ENCODE assay signal across 29 cellular contexts in the genomic region with DNA sequence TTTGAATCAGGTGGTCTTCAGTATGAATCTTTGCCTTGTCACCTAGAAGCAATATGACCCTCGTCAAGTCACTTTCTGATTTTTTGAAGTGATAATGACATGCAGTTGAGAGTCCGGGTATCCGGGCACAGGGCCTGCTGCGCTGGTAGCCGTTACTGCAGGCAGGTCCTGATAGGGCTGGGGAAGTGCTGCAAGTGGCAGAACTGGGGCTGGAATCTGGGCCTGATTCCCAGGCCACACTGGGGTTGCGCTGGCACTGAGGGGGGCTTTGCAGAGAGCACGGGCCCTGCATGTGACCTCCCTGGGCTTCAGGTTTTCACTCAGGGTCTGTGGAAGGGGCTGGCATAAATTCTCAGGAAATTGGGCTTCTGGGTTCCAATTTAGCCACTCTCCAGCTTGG. TPM values are rescaled to one million over a fixed set of nuclear protein-coding genes. Genes with fewer than 3 reads are reported as not detected.
DNase-seq lines count a peak whose midpoint lies in the region; ATAC-seq and TF ChIP-seq lines count a peak whose summit lies in the region.
"Had no signal": no experiment of that assay in that cellular context is flagged by ENCODE, and none has a peak within 500 bp of the region (broad histone marks: within the 10 kb centered on the region; RNA-seq: fewer than 3 reads in every experiment).

No MANE protein-coding gene starts in this region.

- no peak for ATAC-seq in activated naive CD8-positive, alpha-beta T cell treated with anti-CD3 and anti-CD28 coated beads, Interleukin-2, amount 50 U/mL, for 24 hours
- ATAC-seq: activated CD8-positive, alpha-beta memory T cell treated with anti-CD3 and anti-CD28 coated beads, Interleukin-2, amount 10 ng/mL, durations not matched to agents 7 days and 5 days; activated T-cell treated with anti-CD3 and anti-CD28 coated beads, Interleukin-2, amount 50 U/mL, for 72 hours; T-helper 17 cell had no signal

- intact Hi-C loops in CD14-positive monocyte (cut with micrococcal nuclease): no loop called here
- intact Hi-C loops in activated naive CD4-positive, alpha-beta T cell treated with anti-CD3 and anti-CD28 coated beads for 36 hours (cut with micrococcal nuclease): no loop called here

- no peak for DNase-seq in CD14-positive monocyte (ENCODE audit: low spot score)
- no peak for DNase-seq in activated naive CD8-positive, alpha-beta T cell treated with anti-CD3 and anti-CD28 coated beads, Interleukin-2, amount 50 U/mL, for 24 hours
- DNase-seq in neural crest cell (ENCODE audit: low read depth, low spot score): no peak
- DNase-seq in activated naive CD4-positive, alpha-beta T cell treated with anti-CD3 and anti-CD28 coated beads for 36 hours: no peak
- DNase-seq in activated effector memory CD4-positive, alpha-beta T cell treated with anti-CD3 and anti-CD28 coated beads, Interleukin-2, amount 50 U/mL, for 16 hours: no peak
- no peak for DNase-seq in coronary artery (ENCODE audit: low spot score)
- DNase-seq: ACHN; activated CD8-positive, alpha-beta memory T cell treated with anti-CD3 and anti-CD28 coated beads, Interleukin-2, amount 10 ng/mL, durations not matched to agents 7 days and 5 days; activated naive CD4-positive, alpha-beta T cell; activated T-cell treated with anti-CD3 and anti-CD28 coated beads, Interleukin-2, amount 50 U/mL, for 72 hours; amniotic stem cell; BE2C; Caco-2; DMS53; H9; heart right ventricle; NCI-H1417 treated with DMSO at 0.1 percent for 48 hours; NCI-H2081 treated with DMSO at 0.1 percent for 48 hours; NCI-H226; NCI-H526 treated with DMSO at 0.1 percent for 48 hours; Right ventricle myocardium superior; sigmoid colon; stimulated activated CD4-positive, alpha-beta T cell treated with anti-CD3 and anti-CD28 coated beads, Interleukin-4, amount 100 ng/mL, for 1 hour; T-helper 17 cell had no signal

- peaks cover 61 to 68% of the 10 kb centered on the region in 2 donors for H3K36me3 Mint-ChIP-seq in CD14-positive monocyte
- peaks cover 51% of the 10 kb centered on the region for H3K36me3 Mint-ChIP-seq in activated naive CD8-positive, alpha-beta T cell treated with anti-CD3 and anti-CD28 coated beads, Interleukin-2, amount 50 U/mL, for 24 hours (ENCODE audit: low read depth)
- H3K36me3 Mint-ChIP-seq in neural crest cell (ENCODE audit: low read depth): peaks cover 11% of the 10 kb centered on the region
- H3K36me3 Mint-ChIP-seq in activated naive CD4-positive, alpha-beta T cell treated with anti-CD3 and anti-CD28 coated beads for 36 hours (ENCODE audit: low read depth): peaks cover 26% of the 10 kb centered on the region

- no peak overlapping the region for H3K4me3 ChIP-seq in coronary artery
- H3K4me3 ChIP-seq: dorsolateral prefrontal cortex, heart right ventricle, sigmoid colon, tibial nerve had no signal

- peaks cover 0 to 2% (median 0%) of the 10 kb centered on the region in 7 donors for H3K9me3 Mint-ChIP-seq in CD14-positive monocyte
- H3K9me3 Mint-ChIP-seq in activated naive CD8-positive, alpha-beta T cell treated with anti-CD3 and anti-CD28 coated beads, Interleukin-2, amount 50 U/mL, for 24 hours: no peaks in the 10 kb centered on the region
- H3K9me3 Mint-ChIP-seq in neural crest cell: no peaks in the 10 kb centered on the region
- H3K9me3 Mint-ChIP-seq in activated naive CD4-positive, alpha-beta T cell treated with anti-CD3 and anti-CD28 coated beads for 36 hours: no peaks in the 10 kb centered on the region
- H3K9me3 Mint-ChIP-seq: activated T-cell treated with anti-CD3 and anti-CD28 coated beads, Interleukin-2, amount 50 U/mL, for 72 hours; H9 had no signal

- peaks cover 0 to 1% (median 0%) of the 10 kb centered on the region in 3 donors for H3K27me3 Mint-ChIP-seq in CD14-positive monocyte (ENCODE audit: low read depth in 3 of 3)
- no peaks in the 10 kb centered on the region for H3K27me3 Mint-ChIP-seq in activated naive CD8-positive, alpha-beta T cell treated with anti-CD3 and anti-CD28 coated beads, Interleukin-2, amount 50 U/mL, for 24 hours
- no peaks in the 10 kb centered on the region for H3K27me3 Mint-ChIP-seq in neural crest cell (ENCODE audit: low read depth)
- no peaks in the 10 kb centered on the region for H3K27me3 Mint-ChIP-seq in activated naive CD4-positive, alpha-beta T cell treated with anti-CD3 and anti-CD28 coated beads for 36 hours (ENCODE audit: low read depth)
- H3K27me3 Mint-ChIP-seq: activated CD8-positive, alpha-beta memory T cell treated with anti-CD3 and anti-CD28 coated beads, Interleukin-2, amount 10 ng/mL, durations not matched to agents 7 days and 5 days; progenitor cell of endocrine pancreas; T-helper 17 cell had no signal

- H3K27ac ChIP-seq in coronary artery: no peak overlapping the region
- H3K27ac ChIP-seq: HL-60, KMS-11, sigmoid colon had no signal

- CTCF ChIA-PET in activated naive CD4-positive, alpha-beta T cell treated with anti-CD3 and anti-CD28 coated beads for 36 hours (lab: Charles Lee): interaction anchor here (0.6 to 8.7 kb wide), 3 partner anchors 12 to 99 kb away, joined by 4 to 50 read pairs (median 4); a partner anchor contains a TSS

- H3K4me3 Mint-ChIP-seq in CD14-positive monocyte (no peak overlapping the region), neural crest cell (peak overlapping the region; percentile 27)
- H3K4me3 Mint-ChIP-seq in activated naive CD8-positive, alpha-beta T cell treated with anti-CD3 and anti-CD28 coated beads, Interleukin-2, amount 50 U/mL, for 24 hours: no peak overlapping the region
- H3K4me3 Mint-ChIP-seq in activated naive CD4-positive, alpha-beta T cell treated with anti-CD3 and anti-CD28 coated beads for 36 hours: no peak overlapping the region
- H3K4me3 Mint-ChIP-seq: activated CD8-positive, alpha-beta memory T cell treated with anti-CD3 and anti-CD28 coated beads, Interleukin-2, amount 10 ng/mL, durations not matched to agents 7 days and 5 days had no signal

- TF ChIP-seq CTCF in CD14-positive monocyte (IDR thresholded peaks at IDR 0.05) (no peak), neural crest cell (conservative IDR thresholded peaks at IDR 0.05) (no peak), coronary artery (IDR thresholded peaks at IDR 0.05) (no peak)

- H3K4me1 Mint-ChIP-seq in CD14-positive monocyte (peaks cover 31% of the 10 kb centered on the region), neural crest cell (peaks cover 31% of the 10 kb centered on the region)
- H3K4me1 Mint-ChIP-seq in activated naive CD8-positive, alpha-beta T cell treated with anti-CD3 and anti-CD28 coated beads, Interleukin-2, amount 50 U/mL, for 24 hours: peaks cover 32% of the 10 kb centered on the region
- peaks cover 31% of the 10 kb centered on the region for H3K4me1 Mint-ChIP-seq in activated naive CD4-positive, alpha-beta T cell treated with anti-CD3 and anti-CD28 coated beads for 36 hours (ENCODE audit: low read depth)

- H3K27ac Mint-ChIP-seq in CD14-positive monocyte: peak overlapping the region in 4 of 7 donors; percentile 8 to 96 (median 38)
- H3K27ac Mint-ChIP-seq in activated naive CD8-positive, alpha-beta T cell treated with anti-CD3 and anti-CD28 coated beads, Interleukin-2, amount 50 U/mL, for 24 hours: peak overlapping the region; percentile 48
- H3K27ac Mint-ChIP-seq in neural crest cell (ENCODE audit: unreplicated experiment): no peak overlapping the region
- no peak overlapping the region for H3K27ac Mint-ChIP-seq in activated naive CD4-positive, alpha-beta T cell treated with anti-CD3 and anti-CD28 coated beads for 36 hours
- H3K27ac Mint-ChIP-seq: progenitor cell of endocrine pancreas had no signal

RNA-seq across cellular contexts. Expression of a gene that starts 3.0 kb away (rescaled TPM):
- 100 to 1,000 TPM; 279 to 388 TPM for polyA plus RNA-seq in CD14-positive monocyte
- total RNA-seq in neural crest cell: 141 and 144 TPM in 2 replicates
- 100 to 1,000 TPM; 104 to 105 TPM for total RNA-seq in activated naive CD4-positive, alpha-beta T cell treated with anti-CD3 and anti-CD28 coated beads for 36 hours

RNA-seq across cellular contexts. Expression of a gene that starts 13.0 kb away (rescaled TPM):
- polyA plus RNA-seq in CD14-positive monocyte: under 1 TPM; 0.10 to 0.11 TPM
- total RNA-seq in neural crest cell: 0.79 and 1.2 TPM in 2 replicates
- 1 to 10 TPM; 3.6 to 4.7 TPM for total RNA-seq in activated naive CD4-positive, alpha-beta T cell treated with anti-CD3 and anti-CD28 coated beads for 36 hours

RNA-seq across cellular contexts. Expression of a gene that starts 13.2 kb away (rescaled TPM):
- 1,000 to 10,000 TPM; 1,429 to 1,628 TPM for polyA plus RNA-seq in CD14-positive monocyte
- 640 and 669 TPM in 2 replicates for total RNA-seq in neural crest cell
- 1,000 to 10,000 TPM; 1,750 to 1,795 TPM for total RNA-seq in activated naive CD4-positive, alpha-beta T cell treated with anti-CD3 and anti-CD28 coated beads for 36 hours

RNA-seq across cellular contexts. Expression of a gene that starts 17.3 kb away (rescaled TPM):
- 100 to 1,000 TPM; 182 to 235 TPM for polyA plus RNA-seq in CD14-positive monocyte
- total RNA-seq in neural crest cell: 9.6 and 12.4 TPM in 2 replicates
- total RNA-seq in activated naive CD4-positive, alpha-beta T cell treated with anti-CD3 and anti-CD28 coated beads for 36 hours: 10 to 100 TPM; 24.6 to 27.3 TPM

RNA-seq across cellular contexts. Expression of a gene that starts 34.6 kb away (rescaled TPM):
- not detected for polyA plus RNA-seq in CD14-positive monocyte
- total RNA-seq in neural crest cell: 6.7 and 7.7 TPM in 2 replicates
- total RNA-seq in activated naive CD4-positive, alpha-beta T cell treated with anti-CD3 and anti-CD28 coated beads for 36 hours: 10 to 100 TPM in 1 of 2 experiments, 1 to 10 TPM in 1; 9.1 to 10.3 TPM

Comparison
In these comparisons a context has a peak if more than half of its experiments do, and no peak if none do; other contexts are left out.
1. H3K27ac Mint-ChIP-seq: peak in CD14-positive monocyte (4 of 7) and activated naive CD8-positive, alpha-beta T cell treated with anti-CD3 and anti-CD28 coated beads, Interleukin-2, amount 50 U/mL, for 24 hours (single experiment); none in neural crest cell (single experiment) and activated naive CD4-positive, alpha-beta T cell treated with anti-CD3 and anti-CD28 coated beads for 36 hours (single experiment).